ENCODE assay signal across 1 cellular context in genomic region chrX:15493118-15494082, GRCh38.
A peak's percentile ranks its signal among the peaks of the same experiment; 100 is the strongest.
TF ChIP-seq lines count a peak whose summit lies in the region.

TSS of gene PIR (minus strand) at chrX:15493333. CDS start at chrX:15491257, 2,076 bp downstream.

TF ChIP-seq in K562, 482 proteins besides CTCF, POLR2A, EP300 and RAD21 (continued from another document and continues in another):
- TF ChIP-seq CREM (IDR thresholded peaks at IDR 0.05; ENCODE audit: low read depth) (peak; percentile 49; the same call in 1 of the 2 replicates), TGIF2 (CRISPR knock-in tag; IDR thresholded peaks at IDR 0.05) (no peak), XRCC5 (IDR thresholded peaks at IDR 0.05; ENCODE audit: low read depth, low read length) (peak; percentile 20; the same call in 1 of the 2 replicates), ARID4B (CRISPR knock-in tag; IDR thresholded peaks at IDR 0.05) (no peak), ZNF347 (CRISPR knock-in tag; IDR thresholded peaks at IDR 0.05; ENCODE audit: low read depth) (no peak), ZNF274 (IDR thresholded peaks at IDR 0.05; ENCODE audit: borderline replicate concordance, low read depth, low read length) (no peak), CBX8 (IDR thresholded peaks at IDR 0.05; ENCODE audit: borderline replicate concordance, extremely low read depth, low read depth, low read length, poor library complexity, severe bottlenecking) (no peak), UBTF (IDR thresholded peaks at IDR 0.05; ENCODE audit: borderline replicate concordance in 1 of 2, low read depth in 2 of 2, low read length in 2 of 2) (0 out of 4 replicates have a peak, but pooled peaks of 1 of the 2 experiments have one; percentile 26), ZNF12 (CRISPR knock-in tag; IDR thresholded peaks at IDR 0.05) (no peak), BDP1 (IDR thresholded peaks at IDR 0.05; ENCODE audit: insufficient read depth, insufficient read length) (no peak), NONO (IDR thresholded peaks at IDR 0.05; ENCODE audit: low read depth in 2 of 2, low read length in 1 of 2) (no peak), ZNF717 (CRISPR knock-in tag; IDR thresholded peaks at IDR 0.05) (no peak), ZNF592 (IDR thresholded peaks at IDR 0.05) (peak; percentile 80), DLX4 (CRISPR knock-in tag; IDR thresholded peaks at IDR 0.05) (no peak), BCL6 (CRISPR knock-in tag; IDR thresholded peaks at IDR 0.05) (no peak), MLX (CRISPR knock-in tag; conservative IDR thresholded peaks at IDR 0.05) (no peak), ELK3 (CRISPR knock-in tag; IDR thresholded peaks at IDR 0.05) (no peak), MAFK (IDR thresholded peaks at IDR 0.05; ENCODE audit: low read length) (peak; percentile 90), PPARD (CRISPR knock-in tag; IDR thresholded peaks at IDR 0.05) (no peak), CC2D1A (IDR thresholded peaks at IDR 0.05) (peak; percentile 43; the same call in 1 of the 2 replicates), LEF1 (IDR thresholded peaks at IDR 0.05) (no peak), ZC3H11A (IDR thresholded peaks at IDR 0.05; ENCODE audit: low read depth, low read length) (no peak), MCM3 (IDR thresholded peaks at IDR 0.05) (no peak), ZNF695 (CRISPR knock-in tag; IDR thresholded peaks at IDR 0.05) (no peak), THAP7 (CRISPR knock-in tag; IDR thresholded peaks at IDR 0.05) (no peak), ZMIZ1 (IDR thresholded peaks at IDR 0.05; ENCODE audit: low read depth in 2 of 2, low read length in 2 of 2) (no peak; a peak in 1 of 4 replicates), CUX1 (CRISPR knock-in tag; IDR thresholded peaks at IDR 0.05) (no peak), ZBTB1 (CRISPR knock-in tag; IDR thresholded peaks at IDR 0.05; ENCODE audit: borderline replicate concordance, low read depth) (no peak), RFX1 (IDR thresholded peaks at IDR 0.05) (no peak), CTBP1 (IDR thresholded peaks at IDR 0.05; ENCODE audit: borderline replicate concordance) (peak; percentile 78)
